ENCODE assay signal across 1 cellular context in the genomic region with DNA sequence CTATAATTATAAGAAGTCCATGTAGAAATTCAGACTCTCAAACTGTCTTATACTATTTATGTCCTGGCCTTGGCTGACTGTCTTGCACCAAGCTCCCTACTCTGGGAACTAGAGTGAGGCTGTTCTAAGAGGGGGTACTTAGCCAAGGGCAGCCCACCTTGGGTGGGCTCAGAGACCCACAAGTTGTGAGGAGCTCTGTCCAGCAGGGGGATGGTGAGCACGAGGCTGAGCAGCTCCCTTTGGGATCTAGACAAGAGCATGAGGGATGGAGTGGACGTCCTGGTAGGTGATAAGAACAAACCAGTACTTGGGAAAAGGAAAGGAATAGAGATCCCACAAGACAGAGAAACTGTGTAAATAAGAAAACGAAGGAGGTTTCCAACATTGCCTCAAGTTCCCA.
TF ChIP-seq lines count a peak whose summit lies in the region.

No MANE protein-coding gene starts in this region.

TF ChIP-seq in WTC11, 78 proteins besides CTCF, POLR2A, EP300 and RAD21 (continued from another document):
- TF ChIP-seq, protein P1, sequence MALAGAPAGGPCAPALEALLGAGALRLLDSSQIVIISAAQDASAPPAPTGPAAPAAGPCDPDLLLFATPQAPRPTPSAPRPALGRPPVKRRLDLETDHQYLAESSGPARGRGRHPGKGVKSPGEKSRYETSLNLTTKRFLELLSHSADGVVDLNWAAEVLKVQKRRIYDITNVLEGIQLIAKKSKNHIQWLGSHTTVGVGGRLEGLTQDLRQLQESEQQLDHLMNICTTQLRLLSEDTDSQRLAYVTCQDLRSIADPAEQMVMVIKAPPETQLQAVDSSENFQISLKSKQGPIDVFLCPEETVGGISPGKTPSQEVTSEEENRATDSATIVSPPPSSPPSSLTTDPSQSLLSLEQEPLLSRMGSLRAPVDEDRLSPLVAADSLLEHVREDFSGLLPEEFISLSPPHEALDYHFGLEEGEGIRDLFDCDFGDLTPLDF (CRISPR knock-in tag; IDR thresholded peaks at IDR 0.05), result no peak
- TF ChIP-seq CBFB (CRISPR knock-in tag; IDR thresholded peaks at IDR 0.05; ENCODE audit: low read depth), result no peak
TF ChIP-seq in WTC11: peak in this region for 0.
